In genomic region chr5:64592942-64593341, GRCh38 we compare ENCODE assay signal across 7 cellular contexts.
"Had no signal": no experiment of that assay in that cellular context is flagged by ENCODE, and none has a peak within 500 bp of the region (broad histone marks: within the 10 kb centered on the region; RNA-seq: fewer than 3 reads in every experiment).

No MANE protein-coding gene starts in this region.

- ATAC-seq: K562 had no signal

- DNase-seq: GOT3, H9, HCEC 1CT, IMR-90, KG1 had no signal

- H3K4me3 ChIP-seq: K562 had no signal

- FAIRE-seq: H54, K562 had no signal
